In the genomic region with DNA sequence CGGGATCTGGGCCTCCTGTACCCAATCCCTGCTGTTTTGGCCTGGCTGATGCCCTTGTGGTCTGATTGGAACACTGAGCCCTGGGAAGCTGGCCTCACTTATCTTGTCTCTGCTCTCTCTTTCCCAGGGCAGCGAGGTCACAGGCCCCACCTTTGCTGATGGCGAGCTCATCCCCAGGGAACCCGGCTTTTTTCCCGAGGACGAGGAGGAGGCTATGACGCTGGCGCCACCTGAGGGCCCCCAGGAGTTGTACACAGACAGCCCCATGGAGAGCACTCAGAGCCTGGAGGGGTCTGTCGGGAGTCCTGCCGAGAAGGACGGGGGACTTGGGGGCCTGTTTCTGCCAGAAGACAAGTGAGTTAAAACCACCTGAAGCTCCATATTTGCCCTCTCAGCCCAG, we compare ENCODE assay signal across 8 cellular contexts.
DNase-seq lines count a peak whose midpoint lies in the region; ATAC-seq and TF ChIP-seq lines count a peak whose summit lies in the region.

No MANE protein-coding gene starts in this region.

- H3K27ac ChIP-seq in Panc1 (ENCODE audit: low read length): no peak overlapping the region

- ATAC-seq in Panc1 (peak; percentile 65), left cardiac atrium (peak; percentile 44 to 52), GM21576 (IDR thresholded peaks at IDR 0.05; ENCODE audit: unreplicated experiment) (no peak), GM19467 (IDR thresholded peaks at IDR 0.05; ENCODE audit: unreplicated experiment) (no peak), HG03045 (IDR thresholded peaks at IDR 0.05; ENCODE audit: unreplicated experiment) (no peak)

- no peaks in the 10 kb centered on the region for H3K9me3 ChIP-seq in Panc1 (ENCODE audit: control insufficient read depth, insufficient read depth, low read depth, low read length)

- no peak overlapping the region for H3K4me3 ChIP-seq in AG10803 (ENCODE audit: low read length)
- H3K4me3 ChIP-seq in GM12865 (ENCODE audit: low read depth, low read length): no peak overlapping the region
- no peak overlapping the region for H3K4me3 ChIP-seq in Panc1 (ENCODE audit: low read depth in 2 of 2, low read length in 2 of 2)

- no peaks in the 10 kb centered on the region for H3K4me1 ChIP-seq in Panc1 (ENCODE audit: control insufficient read depth, insufficient read depth, low read length)

- intact Hi-C loops in Panc1 (cut with micrococcal nuclease; ENCODE audit: unreplicated experiment): no loop called here
- intact Hi-C loops in left cardiac atrium (cut with DNase I): no loop called here

- H3K36me3 ChIP-seq in Panc1 (ENCODE audit: control insufficient read depth, insufficient read depth, low read length): no peaks in the 10 kb centered on the region

- CTCF ChIA-PET in Panc1 (lab: Charles Lee): interaction anchor here (0.6 to 1.4 kb wide), 7 partner anchors 8 to 128 kb away, joined by 3 to 4 read pairs (median 3); no protein-coding TSS in a partner anchor

- POLR2A ChIA-PET in Panc1 (lab: Charles Lee): interaction anchor here (0.6 kb wide), 1 partner anchor 11 kb away, joined by 4 read pairs; no protein-coding TSS in a partner anchor

- H3K27me3 ChIP-seq in Panc1 (ENCODE audit: control insufficient read depth, insufficient read depth, low read length): no peaks in the 10 kb centered on the region

- no TSS peak for BruUV-seq in Panc1 (replicated peaks; lab: Mats Ljungman, UMichigan)

- in situ Hi-C loops in Panc1 (cut with HindIII; ENCODE audit: low pct_unique_long_range_greater_than_20kb, low sequenced_read_pairs): no loop called here

- TF ChIP-seq CTCF in AG10803 (conservative IDR thresholded peaks at IDR 0.05; ENCODE audit: low read length) (peak; percentile 19; the same call in 1 of the 2 replicates), GM12865 (IDR thresholded peaks at IDR 0.05; ENCODE audit: insufficient read depth, low read depth, low read length, missing control alignments) (peak; percentile 47), Panc1 (IDR thresholded peaks at IDR 0.05) (peak; percentile 77)

- DNase-seq in AG10803 (ENCODE audit: low read depth): no peak
- DNase-seq in GM12865 (ENCODE audit: low read depth): no peak
- no peak for DNase-seq in Panc1 (ENCODE audit: low read depth, low spot score)
- no peak for DNase-seq in left cardiac atrium
- no peak for DNase-seq in NCI-H1694 (lab: John Stamatoyannopoulos, UW)

Comparison
In these comparisons a context has a peak if more than half of its experiments do, and no peak if none do; other contexts are left out.
1. CTCF ChIP-seq: peak in every context shown above with its lines; median percentile 77 in Panc1; 47 in GM12865; 19 in AG10803.
2. ATAC-seq: peak in Panc1 (single experiment) and left cardiac atrium (2 of 2); none in GM21576 (single experiment), GM19467 (single experiment) and HG03045 (single experiment).